17 cellular contexts compared by ENCODE assay signal in the genomic region with DNA sequence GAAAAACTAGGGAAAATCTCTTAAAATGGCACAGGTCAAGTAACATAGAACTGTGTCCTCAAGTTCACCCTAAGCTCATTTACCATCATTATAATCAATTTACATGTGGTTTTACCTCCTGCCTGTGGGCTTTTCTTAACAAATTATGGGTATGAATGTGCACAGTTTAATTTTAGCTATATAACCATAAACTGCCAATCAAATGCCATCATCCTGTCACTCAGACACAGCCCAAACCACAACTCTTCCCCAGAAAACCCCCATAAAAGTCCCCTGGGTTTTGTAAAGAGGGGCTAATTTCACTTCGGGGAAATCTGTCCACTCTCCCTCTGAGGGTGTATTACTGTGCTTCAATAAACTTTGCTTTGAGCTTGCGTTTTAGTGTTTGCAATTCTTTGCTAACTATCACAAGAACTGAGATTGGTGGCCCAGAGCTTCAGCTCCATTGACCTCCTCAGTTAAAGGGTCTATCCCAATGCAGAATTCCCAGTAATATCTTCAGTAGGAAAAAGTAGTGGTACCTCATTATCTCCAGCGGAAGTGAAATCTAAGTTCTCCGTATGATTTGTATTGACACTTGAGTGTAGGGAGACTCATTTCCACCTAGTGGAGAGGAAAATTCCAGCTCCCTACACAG.
DNase-seq lines count a peak whose midpoint lies in the region; ATAC-seq lines count a peak whose summit lies in the region.
"Had no signal": no experiment of that assay in that cellular context is flagged by ENCODE, and none has a peak within 500 bp of the region (broad histone marks: within the 10 kb centered on the region; RNA-seq: fewer than 3 reads in every experiment).

No MANE protein-coding gene starts in this region.

- H3K9me3 Mint-ChIP-seq in CD8-positive, alpha-beta memory T cell: peaks cover 8 to 25% (median 14%) of the 10 kb centered on the region in 5 donors

- POLR2A ChIA-PET in CD8-positive, alpha-beta memory T cell (lab: Charles Lee): no interaction called here

- H3K36me3 ChIP-seq in CD8-positive, alpha-beta memory T cell (ENCODE audit: insufficient read depth, low read length): no peaks in the 10 kb centered on the region
- H3K36me3 ChIP-seq: ascending aorta had no signal

- no peak overlapping the region for H3K27ac ChIP-seq in CD8-positive, alpha-beta memory T cell (ENCODE audit: low read depth, low read length)
- H3K27ac ChIP-seq: ascending aorta had no signal

- H3K4me3 Mint-ChIP-seq in CD8-positive, alpha-beta memory T cell: no peak overlapping the region
- H3K4me3 Mint-ChIP-seq: CD4-positive, CD25-positive, alpha-beta regulatory T cell; endodermal cell; memory B cell had no signal

- H3K4me1 Mint-ChIP-seq in CD8-positive, alpha-beta memory T cell: no peaks in the 10 kb centered on the region
- H3K4me1 Mint-ChIP-seq: CD4-positive, CD25-positive, alpha-beta regulatory T cell; endodermal cell; memory B cell had no signal

- no peaks in the 10 kb centered on the region for H3K36me3 Mint-ChIP-seq in CD8-positive, alpha-beta memory T cell
- H3K36me3 Mint-ChIP-seq: CD4-positive, CD25-positive, alpha-beta regulatory T cell; memory B cell had no signal

- ATAC-seq in GM18519 (IDR thresholded peaks at IDR 0.05; ENCODE audit: low FRiP score, unreplicated experiment): peak; percentile 79
- peak; percentile 70 for ATAC-seq in GM21423 (IDR thresholded peaks at IDR 0.05; ENCODE audit: unreplicated experiment)
- ATAC-seq in HG02981 (IDR thresholded peaks at IDR 0.05; ENCODE audit: unreplicated experiment): peak; percentile 83
- ATAC-seq: Panc1 had no signal

- no peak overlapping the region for H3K4me3 ChIP-seq in CD8-positive, alpha-beta memory T cell (ENCODE audit: low read length)
- H3K4me3 ChIP-seq: ascending aorta had no signal

- CTCF ChIA-PET in CD8-positive, alpha-beta memory T cell (lab: Charles Lee): no interaction called here

- no peaks in the 10 kb centered on the region for H3K27me3 ChIP-seq in CD8-positive, alpha-beta memory T cell (ENCODE audit: insufficient read depth, low read length, poor library complexity, severe bottlenecking)
- H3K27me3 ChIP-seq: ascending aorta had no signal

- H3K27me3 Mint-ChIP-seq in CD8-positive, alpha-beta memory T cell: no peaks in the 10 kb centered on the region
- H3K27me3 Mint-ChIP-seq: CD4-positive, CD25-positive, alpha-beta regulatory T cell; memory B cell had no signal

- H3K9me3 ChIP-seq in CD8-positive, alpha-beta memory T cell (ENCODE audit: low read length): no peaks in the 10 kb centered on the region
- H3K9me3 ChIP-seq: ascending aorta had no signal

- peak; percentile 22 for DNase-seq in NCI-H69 (lab: John Stamatoyannopoulos, UW)
- no peak for DNase-seq in NCI-H226
- no peak for DNase-seq in amygdala (lab: John Stamatoyannopoulos, UW)
- no peak for DNase-seq in KG1 (lab: John Stamatoyannopoulos, UW)
- no peak for DNase-seq in CD8-positive, alpha-beta memory T cell
- DNase-seq: activated CD8-positive, alpha-beta memory T cell treated with anti-CD3 and anti-CD28 coated beads, Interleukin-2, amount 50 U/mL, for 48 hours; CD4-positive, CD25-positive, alpha-beta regulatory T cell; endodermal cell; NCI-H1930; posterior cingulate gyrus; substantia nigra had no signal

- H3K27ac Mint-ChIP-seq in CD8-positive, alpha-beta memory T cell: no peak overlapping the region
- H3K27ac Mint-ChIP-seq: CD4-positive, CD25-positive, alpha-beta regulatory T cell; endodermal cell; memory B cell had no signal

- no peaks in the 10 kb centered on the region for H3K4me1 ChIP-seq in CD8-positive, alpha-beta memory T cell (ENCODE audit: insufficient read depth, low read length)
- H3K4me1 ChIP-seq: ascending aorta had no signal
